In the genomic region with DNA sequence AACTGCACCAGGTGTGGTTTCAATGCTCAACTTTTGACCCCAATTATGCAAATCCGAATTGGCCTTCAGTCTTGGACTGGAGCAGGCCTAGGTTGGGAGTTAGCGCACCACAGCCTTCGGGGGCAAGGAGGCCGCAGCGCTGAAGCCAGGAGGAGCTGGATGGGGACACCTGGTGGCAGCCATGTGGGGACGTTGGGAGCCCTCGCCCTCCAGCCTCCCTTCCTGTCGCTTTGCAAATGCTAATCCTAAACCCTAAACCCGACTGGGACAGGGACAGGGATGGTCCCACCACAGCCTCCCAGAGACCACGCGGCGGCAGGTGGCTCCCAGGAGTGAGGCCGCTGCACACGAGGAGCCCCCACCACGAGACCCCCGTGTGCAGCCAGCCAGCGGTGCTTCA, we compare ENCODE assay signal across 29 cellular contexts. TPM values are rescaled to one million over a fixed set of nuclear protein-coding genes. Genes with fewer than 3 reads are reported as not detected.
DNase-seq lines count a peak whose midpoint lies in the region; TF ChIP-seq lines count a peak whose summit lies in the region.
"Had no signal": no experiment of that assay in that cellular context is flagged by ENCODE, and none has a peak within 500 bp of the region (broad histone marks: within the 10 kb centered on the region; RNA-seq: fewer than 3 reads in every experiment).

No MANE protein-coding gene starts in this region.

- no peak overlapping the region for H2AFZ ChIP-seq in neuronal stem cell (ENCODE audit: low read length)
- H2AFZ ChIP-seq: PC-9 had no signal

- H3K27me3 ChIP-seq in endodermal cell (ENCODE audit: control insufficient read depth, insufficient read depth, low read length, poor library complexity, severe bottlenecking) (no peaks in the 10 kb centered on the region), neuronal stem cell (ENCODE audit: control insufficient read depth in 3 of 3, insufficient read depth in 3 of 3, low read depth in 1 of 3, low read length in 3 of 3) (no peaks in the 10 kb centered on the region)
- H3K27me3 ChIP-seq: foreskin keratinocyte, heart left ventricle, pancreas, suprapubic skin had no signal

- H3K4me3 ChIP-seq in endodermal cell (ENCODE audit: low read length) (no peak overlapping the region), neuronal stem cell (ENCODE audit: low read length in 2 of 2) (no peak overlapping the region)
- H3K4me3 ChIP-seq: A549, heart left ventricle, pancreas, PC-9, suprapubic skin had no signal

- peak; percentile 62 for TF ChIP-seq CTCF in endodermal cell (conservative IDR thresholded peaks at IDR 0.05)

- DNase-seq in NCI-H748 (lab: John Stamatoyannopoulos, UW; ENCODE audit: unreplicated experiment) (peak; percentile 24), NCI-H748 treated with DMSO at 0.1 percent for 48 hours (lab: John Stamatoyannopoulos, UW) (no peak), NCI-H69 (lab: John Stamatoyannopoulos, UW) (peak; percentile 28), endodermal cell (peak; percentile 82), neuronal stem cell (ENCODE audit: low spot score) (no peak), midbrain (lab: John Stamatoyannopoulos, UW) (no peak), NCI-H345 (lab: John Stamatoyannopoulos, UW) (no peak)
- DNase-seq in activated naive CD4-positive, alpha-beta T cell treated with Interleukin-2 at 50 U/mL for 16 hours, result no peak
- DNase-seq: activated CD4-positive, alpha-beta T cell treated with anti-CD3 and anti-CD28 coated beads, Interleukin-2, amount 50 U/mL, for 48 hours; activated CD4-positive, CD25-positive, alpha-beta regulatory T cell treated with anti-CD3 and anti-CD28 coated beads, Interleukin-2, amount 50 U/mL, for 72 hours; activated naive CD8-positive, alpha-beta T cell treated with anti-CD3 and anti-CD28 coated beads, Interleukin-2, amount 50 U/mL, for 24 hours; activated T-cell treated with anti-CD3 and anti-CD28 coated beads, Interleukin-2, amount 50 U/mL, for 48 hours; CD4-positive, alpha-beta T cell; dermis blood vessel endothelial cell; foreskin keratinocyte; GOT3; heart left ventricle; NCI-H1930; NCI-H2227 treated with DMSO at 0.1 percent for 48 hours; PC-9; Right ventricle myocardium superior; stimulated activated CD4-positive, alpha-beta T cell treated with anti-CD3 and anti-CD28 coated beads, Interleukin-1b, Interleukin-23, amount 100 ng/mL, for 48 hours; stimulated activated naive CD4-positive, alpha-beta T cell treated with Interleukin-2 at 50 U/mL for 16 hours had no signal

- H3K9me3 Mint-ChIP-seq in endodermal cell, result no peaks in the 10 kb centered on the region
- H3K9me3 Mint-ChIP-seq: activated naive CD8-positive, alpha-beta T cell treated with anti-CD3 and anti-CD28 coated beads, Interleukin-2, amount 50 U/mL, for 24 hours; CD4-positive, alpha-beta T cell; central memory CD8-positive, alpha-beta T cell; nephron; T-helper 1 cell treated with Interleukin-12 subunit alpha and Interleukin-12 subunit beta and Interleukin-4 antibody, amounts not matched to agents 30 μg/mL and 1 μg/mL, for 36 hours had no signal

- peaks cover 50% of the 10 kb centered on the region for H3K36me3 Mint-ChIP-seq in endodermal cell (ENCODE audit: low read depth)

- H3K23ac ChIP-seq in neuronal stem cell (ENCODE audit: low read depth, low read length, poor library complexity), result peak overlapping the region; percentile 73

- H2BK12ac ChIP-seq in neuronal stem cell (ENCODE audit: low read length), result no peak overlapping the region

- H4K91ac ChIP-seq in neuronal stem cell (ENCODE audit: low read depth, low read length, poor library complexity), result no peak overlapping the region

- H3K9me3 ChIP-seq in endodermal cell (ENCODE audit: control insufficient read depth, low read length), result no peaks in the 10 kb centered on the region
- H3K9me3 ChIP-seq in neuronal stem cell (replicated peaks in 1 of 2; ENCODE audit: control insufficient read depth in 2 of 2, insufficient read depth in 1 of 2, low read depth in 1 of 2, low read length in 2 of 2), result no peaks in the 10 kb centered on the region
- H3K9me3 ChIP-seq: A549, heart left ventricle, pancreas, suprapubic skin had no signal

- peaks cover 10% of the 10 kb centered on the region for H3K79me1 ChIP-seq in neuronal stem cell (ENCODE audit: low read depth, low read length)

- H3K4me3 Mint-ChIP-seq in endodermal cell, result no peak overlapping the region
- H3K4me3 Mint-ChIP-seq: activated naive CD8-positive, alpha-beta T cell treated with anti-CD3 and anti-CD28 coated beads, Interleukin-2, amount 50 U/mL, for 24 hours; CD4-positive, alpha-beta T cell; central memory CD8-positive, alpha-beta T cell; nephron; T-helper 1 cell treated with Interleukin-12 subunit alpha and Interleukin-12 subunit beta and Interleukin-4 antibody, amounts not matched to agents 30 μg/mL and 1 μg/mL, for 36 hours had no signal

- no peak overlapping the region for H4K8ac ChIP-seq in neuronal stem cell (ENCODE audit: low read depth, low read length)

- no peak overlapping the region for H2BK120ac ChIP-seq in neuronal stem cell (ENCODE audit: low read depth, low read length)

- H3K18ac ChIP-seq in neuronal stem cell (ENCODE audit: low read length), result peak overlapping the region; percentile 38

- H2BK5ac ChIP-seq in neuronal stem cell (ENCODE audit: low read length), result no peak overlapping the region

- H3K4me1 ChIP-seq in endodermal cell (ENCODE audit: control insufficient read depth, insufficient read depth, low read length), result peaks cover 9% of the 10 kb centered on the region
- H3K4me1 ChIP-seq in neuronal stem cell (ENCODE audit: control insufficient read depth in 2 of 2, insufficient read depth in 1 of 2, low read depth in 1 of 2, low read length in 2 of 2), result peaks cover 6 to 16% of the 10 kb centered on the region in 2 donors
- H3K4me1 ChIP-seq: A549, foreskin keratinocyte, pancreas, suprapubic skin had no signal

- H3K27me3 Mint-ChIP-seq in endodermal cell (ENCODE audit: insufficient read depth), result no peaks in the 10 kb centered on the region
- H3K27me3 Mint-ChIP-seq: activated naive CD8-positive, alpha-beta T cell treated with anti-CD3 and anti-CD28 coated beads, Interleukin-2, amount 50 U/mL, for 24 hours; CD4-positive, alpha-beta T cell; central memory CD8-positive, alpha-beta T cell had no signal

- no peak overlapping the region for H3K27ac Mint-ChIP-seq in endodermal cell
- H3K27ac Mint-ChIP-seq: activated naive CD8-positive, alpha-beta T cell treated with anti-CD3 and anti-CD28 coated beads, Interleukin-2, amount 50 U/mL, for 24 hours; CD4-positive, alpha-beta T cell; nephron; T-helper 1 cell treated with Interleukin-12 subunit alpha and Interleukin-12 subunit beta and Interleukin-4 antibody, amounts not matched to agents 30 μg/mL and 1 μg/mL, for 36 hours had no signal

- H3K4me2 ChIP-seq in neuronal stem cell (ENCODE audit: insufficient read depth, low read length, poor library complexity, severe bottlenecking), result no peak overlapping the region
- H3K4me2 ChIP-seq: A549, PC-9 had no signal

- H3K36me3 ChIP-seq in endodermal cell (ENCODE audit: control insufficient read depth, insufficient read depth, low read length), result peaks cover 29% of the 10 kb centered on the region
- peaks cover 12 to 81% of the 10 kb centered on the region in 2 donors for H3K36me3 ChIP-seq in neuronal stem cell (replicated peaks in 1 of 2; ENCODE audit: control insufficient read depth in 2 of 2, insufficient read depth in 2 of 2, low read length in 2 of 2)

- no peak overlapping the region for H2BK15ac ChIP-seq in neuronal stem cell (ENCODE audit: low read length)

- H3K9ac ChIP-seq in endodermal cell (ENCODE audit: extremely low read depth, low read length, poor library complexity, severe bottlenecking), result no peak overlapping the region
- H3K9ac ChIP-seq in neuronal stem cell (ENCODE audit: low read depth, low read length, poor library complexity), result no peak overlapping the region

- H3K27ac ChIP-seq in endodermal cell (ENCODE audit: low read depth, low read length) (peak overlapping the region; percentile 9), neuronal stem cell (replicated peaks; ENCODE audit: low read length) (peak overlapping the region; percentile 33)
- H3K27ac ChIP-seq: A549, foreskin keratinocyte, heart left ventricle, pancreas, PC-9, suprapubic skin had no signal

- 90 to 91% methylated on average over 12 to 17 of the region's 17 CpGs for WGBS in endodermal cell (ENCODE audit: insufficient coverage in 1 of 2, insufficient read length in 1 of 2), 2 experiments
- no CpG with 5 or more reads among the region's 17 CpGs for WGBS in neuronal stem cell (ENCODE audit: extremely low coverage in 2 of 2, insufficient read length in 2 of 2, insufficient replicate concordance in 1 of 2), 2 donors

- no peak overlapping the region for H3K14ac ChIP-seq in neuronal stem cell (ENCODE audit: low read length)

- peaks cover 14% of the 10 kb centered on the region for H3K4me1 Mint-ChIP-seq in endodermal cell

- H2AK5ac ChIP-seq in neuronal stem cell (ENCODE audit: low read depth, low read length), result peak overlapping the region; percentile 28

- H3K4ac ChIP-seq in neuronal stem cell (ENCODE audit: low read length), result no peak overlapping the region

RNA-seq across cellular contexts. Expression of a gene that starts 58.7 kb away (rescaled TPM):
- 10 to 100 TPM; 52.8 to 58.8 TPM for total RNA-seq in endodermal cell
- 26.9 TPM for polyA plus RNA-seq in endodermal cell (2013, experiment 1 of 2)
- 23.6 TPM for polyA plus RNA-seq in endodermal cell (2013, experiment 2 of 2)
- 15.3 TPM for polyA plus RNA-seq in neuronal stem cell (2013, experiment 1 of 2)
- polyA plus RNA-seq in neuronal stem cell (2013, experiment 2 of 2), result 15.0 TPM

Comparison
In these comparisons a context has a peak if more than half of its experiments do, and no peak if none do; other contexts are left out.
1. DNase-seq: peak in NCI-H748 (single experiment), NCI-H69 (single experiment) and endodermal cell (single experiment); none in NCI-H748 treated with DMSO at 0.1 percent for 48 hours (single experiment), neuronal stem cell (single experiment), midbrain (single experiment), NCI-H345 (single experiment) and activated naive CD4-positive, alpha-beta T cell treated with Interleukin-2 at 50 U/mL for 16 hours (single experiment).